Comparison of ENCODE assay signal across 9 cellular contexts in the genomic region with DNA sequence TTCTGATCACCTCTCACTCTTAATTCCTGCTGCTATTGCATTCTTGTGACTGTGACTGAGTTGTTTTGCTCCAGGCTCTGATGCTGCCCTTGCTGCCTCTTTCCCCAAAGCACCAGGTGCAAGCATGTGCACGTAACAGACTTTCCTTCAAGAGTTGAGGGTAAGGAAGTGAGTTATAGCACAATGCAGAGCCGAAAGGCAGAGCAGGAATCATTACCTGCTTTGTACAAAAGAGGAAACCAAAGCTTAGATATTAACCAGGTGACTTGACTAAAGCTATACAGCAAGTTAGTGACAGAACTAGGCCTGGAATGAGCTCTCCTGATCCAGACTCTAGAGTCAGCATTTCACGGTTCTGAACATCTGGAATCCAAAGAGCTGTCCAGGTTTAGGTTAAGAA. TPM values are rescaled to one million over a fixed set of nuclear protein-coding genes. Genes with fewer than 3 reads are reported as not detected.
DNase-seq lines count a peak whose midpoint lies in the region; ATAC-seq lines count a peak whose summit lies in the region.
"Had no signal": no experiment of that assay in that cellular context is flagged by ENCODE, and none has a peak within 500 bp of the region (broad histone marks: within the 10 kb centered on the region; RNA-seq: fewer than 3 reads in every experiment).

No MANE protein-coding gene starts in this region.

- POLR2A ChIA-PET in naive thymus-derived CD8-positive, alpha-beta T cell (lab: Charles Lee) = interaction anchor here (0.9 kb wide), 1 partner anchor 226 kb away, joined by 4 read pairs; no protein-coding TSS in a partner anchor

- ATAC-seq in GM18861 (IDR thresholded peaks at IDR 0.05; ENCODE audit: unreplicated experiment) (peak; percentile 84), GM21447 (IDR thresholded peaks at IDR 0.05; ENCODE audit: unreplicated experiment) (peak; percentile 81), HG03097 (IDR thresholded peaks at IDR 0.05; ENCODE audit: low FRiP score, unreplicated experiment) (peak; percentile 60), GM21723 (IDR thresholded peaks at IDR 0.05; ENCODE audit: unreplicated experiment) (no peak)
- no peak for ATAC-seq in naive thymus-derived CD8-positive, alpha-beta T cell

- DNase-seq in islet precursor cell (peak; percentile 7), NCI-H1417 treated with DMSO at 0.1 percent for 48 hours (lab: John Stamatoyannopoulos, UW) (no peak), globus pallidus (ENCODE audit: low spot score) (no peak)
- DNase-seq in naive thymus-derived CD8-positive, alpha-beta T cell = no peak

- H3K27me3 Mint-ChIP-seq in naive thymus-derived CD8-positive, alpha-beta T cell = no peaks in the 10 kb centered on the region

- peaks cover 4 to 6% (median 5%) of the 10 kb centered on the region in 3 donors for H3K36me3 Mint-ChIP-seq in naive thymus-derived CD8-positive, alpha-beta T cell

- peaks cover 0 to 11% (median 4%) of the 10 kb centered on the region in 9 donors for H3K9me3 Mint-ChIP-seq in naive thymus-derived CD8-positive, alpha-beta T cell

- H3K4me3 Mint-ChIP-seq in naive thymus-derived CD8-positive, alpha-beta T cell = no peak overlapping the region

- H3K4me1 Mint-ChIP-seq in naive thymus-derived CD8-positive, alpha-beta T cell = no peaks in the 10 kb centered on the region

- no peak overlapping the region for H3K27ac Mint-ChIP-seq in naive thymus-derived CD8-positive, alpha-beta T cell
- H3K27ac Mint-ChIP-seq: activated naive CD4-positive, alpha-beta T cell treated with anti-CD3 and anti-CD28 coated beads, Interleukin-2, amount 50 U/mL, for 72 hours had no signal

RNA-seq across cellular contexts. Expression of a gene that starts 33.6 kb away (rescaled TPM):
- 10 to 100 TPM; 15.1 to 16.6 TPM for total RNA-seq in naive thymus-derived CD8-positive, alpha-beta T cell
- polyA plus RNA-seq in naive thymus-derived CD8-positive, alpha-beta T cell = 1 to 10 TPM; 1.5 to 2.2 (median 1.8) TPM

Comparison
In these comparisons a context has a peak if more than half of its experiments do, and no peak if none do; other contexts are left out.
1. ATAC-seq: peak in GM18861 (single experiment), GM21447 (single experiment) and HG03097 (single experiment); none in GM21723 (single experiment) and naive thymus-derived CD8-positive, alpha-beta T cell (0 of 2).